24 cellular contexts compared by ENCODE assay signal in genomic region chr6:6559994-6560393, GRCh38. TPM values are rescaled to one million over a fixed set of nuclear protein-coding genes. Genes with fewer than 3 reads are reported as not detected.
DNase-seq lines count a peak whose midpoint lies in the region; ATAC-seq, FAIRE-seq and TF ChIP-seq lines count a peak whose summit lies in the region.
"Had no signal": no experiment of that assay in that cellular context is flagged by ENCODE, and none has a peak within 500 bp of the region (broad histone marks: within the 10 kb centered on the region; RNA-seq: fewer than 3 reads in every experiment).

No MANE protein-coding gene starts in this region.

- H3K27ac ChIP-seq in GM12878 (ENCODE audit: control insufficient read depth, insufficient read depth): no peak overlapping the region
- H3K27ac ChIP-seq: C4-2B, KMS-11, PC-9, SJSA1, spleen, suprapubic skin had no signal

- H3K4me1 Mint-ChIP-seq in activated T-cell treated with anti-CD3 and anti-CD28 coated beads, Interleukin-2, amount 50 U/mL, for 72 hours (ENCODE audit: low read depth): peaks cover 80% of the 10 kb centered on the region
- H3K4me1 Mint-ChIP-seq in stimulated activated memory B cell treated with anti-CD40 and anti-IgM and Interleukin-4, amounts not matched to agents 10 μg/mL and 1 μg/mL and 100 μg/mL, for 72 hours: peaks cover 16% of the 10 kb centered on the region

- in situ Hi-C loops in GM12878 (cut with MboI): no loop called here

- FAIRE-seq in GM12878 (lab: Jason Lieb, UNC): peak; percentile 56

- H3K9me3 ChIP-seq in GM12878 (replicated peaks; ENCODE audit: control insufficient read depth, insufficient read depth, low read length): peaks cover 3% of the 10 kb centered on the region
- H3K9me3 ChIP-seq: SJSA1, spleen, suprapubic skin had no signal

- no peak for TF ChIP-seq CTCF in GM12878 (IDR thresholded peaks at IDR 0.05 in 2 of 3, conservative IDR thresholded peaks at IDR 0.05 in 1 of 3; ENCODE audit: control insufficient read depth in 2 of 3, extremely low read depth in 1 of 3, insufficient read depth in 1 of 3, low read depth in 3 of 3, low read length in 3 of 3)

- H3K36me3 ChIP-seq in GM12878 (ENCODE audit: control insufficient read depth in 2 of 2, insufficient read depth in 2 of 2, low read length in 1 of 2): peaks cover 0 to 3% of the 10 kb centered on the region in 2 experiments; a peak in 3 of 4 replicates
- H3K36me3 ChIP-seq: SJSA1, spleen, suprapubic skin had no signal

- BruUV-seq in GM12878 (replicated peaks; lab: Mats Ljungman, UMichigan): no TSS peak

- no peak overlapping the region for H3K27ac Mint-ChIP-seq in activated T-cell treated with anti-CD3 and anti-CD28 coated beads, Interleukin-2, amount 50 U/mL, for 72 hours
- H3K27ac Mint-ChIP-seq in stimulated activated memory B cell treated with anti-CD40 and anti-IgM and Interleukin-4, amounts not matched to agents 10 μg/mL and 1 μg/mL and 100 μg/mL, for 72 hours: peak overlapping the region; percentile 4
- H3K27ac Mint-ChIP-seq: T-helper 2 cell treated with Interferon-gamma antibody and Interleukin-4, amounts not matched to agents 5 μg/mL and 100 μg/mL, for 36 hours; WTC11 had no signal

- TF ChIP-seq POLR2A in GM12878 (IDR thresholded peaks at IDR 0.05; ENCODE audit: low read depth, low read length): no peak

- peaks cover 3% of the 10 kb centered on the region; the same call in 1 of the 2 replicates for H3K4me1 ChIP-seq in GM12878 (ENCODE audit: control insufficient read depth, insufficient read depth, low read length)
- H3K4me1 ChIP-seq: SJSA1 had no signal

- H3K27me3 ChIP-seq in GM12878 (replicated peaks in 1 of 2; ENCODE audit: control insufficient read depth in 2 of 2, insufficient read depth in 2 of 2, low read length in 1 of 2): no peaks in the 10 kb centered on the region
- H3K27me3 ChIP-seq: SJSA1, spleen, suprapubic skin had no signal

- SMC1A ChIA-PET in GM12878 (lab: Charles Lee; ENCODE audit: uncharacterized antibody, unreplicated experiment): interaction anchor here (0.8 to 4.8 kb wide), 7 partner anchors 24 to 141 kb away, joined by 3 to 24 read pairs (median 4); no protein-coding TSS in a partner anchor

- peaks cover 0 to 2% of the 10 kb centered on the region in 2 donors for H3K9me3 Mint-ChIP-seq in activated T-cell treated with anti-CD3 and anti-CD28 coated beads, Interleukin-2, amount 50 U/mL, for 72 hours
- H3K9me3 Mint-ChIP-seq in stimulated activated memory B cell treated with anti-CD40 and anti-IgM and Interleukin-4, amounts not matched to agents 10 μg/mL and 1 μg/mL and 100 μg/mL, for 72 hours: no peaks in the 10 kb centered on the region

- H4K20me1 ChIP-seq in GM12878 (ENCODE audit: control insufficient read depth, insufficient read depth): no peaks in the 10 kb centered on the region

- H2AFZ ChIP-seq in GM12878 (ENCODE audit: control insufficient read depth, low read depth, low read length): no peak overlapping the region
- H2AFZ ChIP-seq: PC-9 had no signal

- intact Hi-C loops in GM12878 (cut with micrococcal nuclease; ENCODE audit: unreplicated experiment): no loop called here

- WGBS in GM12878 (ENCODE audit: insufficient coverage, insufficient replicate concordance, low lambda C conversion rate, missing lambda C conversion rate): 28% methylated on average over 4 of the region's 4 CpGs

- RAD21 ChIA-PET in GM12878 (lab: Charles Lee; ENCODE audit: unreplicated experiment): interaction anchor here (5.8 kb wide), 1 partner anchor 25 kb away, joined by 47 read pairs; no protein-coding TSS in a partner anchor

- H3K4me3 Mint-ChIP-seq in activated T-cell treated with anti-CD3 and anti-CD28 coated beads, Interleukin-2, amount 50 U/mL, for 72 hours: peak overlapping the region in 1 of 2 donors; percentile 4
- no peak overlapping the region for H3K4me3 Mint-ChIP-seq in stimulated activated memory B cell treated with anti-CD40 and anti-IgM and Interleukin-4, amounts not matched to agents 10 μg/mL and 1 μg/mL and 100 μg/mL, for 72 hours
- H3K4me3 Mint-ChIP-seq: T-helper 2 cell treated with Interferon-gamma antibody and Interleukin-4, amounts not matched to agents 5 μg/mL and 100 μg/mL, for 36 hours; WTC11 had no signal

- H3K36me3 Mint-ChIP-seq in activated T-cell treated with anti-CD3 and anti-CD28 coated beads, Interleukin-2, amount 50 U/mL, for 72 hours (ENCODE audit: insufficient read depth in 2 of 2): peaks cover 0 to 7% of the 10 kb centered on the region in 2 donors
- H3K36me3 Mint-ChIP-seq in stimulated activated memory B cell treated with anti-CD40 and anti-IgM and Interleukin-4, amounts not matched to agents 10 μg/mL and 1 μg/mL and 100 μg/mL, for 72 hours: peaks cover 14% of the 10 kb centered on the region

- POLR2A ChIA-PET in GM12878 (lab: Charles Lee): interaction anchor here (1.2 kb wide), 1 partner anchor 13 kb away, joined by 4 read pairs; no protein-coding TSS in a partner anchor

- no peaks in the 10 kb centered on the region; the same call in 1 of the 2 replicates for H3K79me2 ChIP-seq in GM12878 (ENCODE audit: control insufficient read depth, insufficient read depth, low read length)

- TF ChIP-seq EP300 in GM12878 (IDR thresholded peaks at IDR 0.05; ENCODE audit: borderline replicate concordance in 1 of 2, control insufficient read depth in 1 of 2, low read depth in 2 of 2, low read length in 2 of 2): no peak

- H3K4me3 ChIP-seq in GM12878: no peak overlapping the region
- H3K4me3 ChIP-seq: PC-9, SJSA1, spleen, suprapubic skin had no signal

- H3K27me3 Mint-ChIP-seq in activated T-cell treated with anti-CD3 and anti-CD28 coated beads, Interleukin-2, amount 50 U/mL, for 72 hours (ENCODE audit: low read depth): no peaks in the 10 kb centered on the region
- no peaks in the 10 kb centered on the region for H3K27me3 Mint-ChIP-seq in stimulated activated memory B cell treated with anti-CD40 and anti-IgM and Interleukin-4, amounts not matched to agents 10 μg/mL and 1 μg/mL and 100 μg/mL, for 72 hours

- no peak for TF ChIP-seq RAD21 in GM12878 (IDR thresholded peaks at IDR 0.05; ENCODE audit: insufficient read depth, low read depth, low read length)

- no peak overlapping the region for H3K9ac ChIP-seq in GM12878 (ENCODE audit: control insufficient read depth, insufficient read depth, low read length)
- H3K9ac ChIP-seq: KMS-11 had no signal

- CTCF ChIA-PET in GM12878 (lab: Yijun Ruan, JAX): interaction anchor here (0.8 to 8.1 kb wide), 6 partner anchors 12 to 455 kb away, joined by 3 to 92 read pairs (median 6); no protein-coding TSS in a partner anchor

- no peak overlapping the region for H3K4me2 ChIP-seq in GM12878 (ENCODE audit: control insufficient read depth, insufficient read depth)
- H3K4me2 ChIP-seq: KMS-11, PC-9 had no signal

- ATAC-seq in activated T-cell treated with anti-CD3 and anti-CD28 coated beads, Interleukin-2, amount 50 U/mL, for 72 hours (replicated peaks in 1 of 2): peak; percentile 81 to 87
- peak; percentile 49 for ATAC-seq in HG02678 (IDR thresholded peaks at IDR 0.05; ENCODE audit: unreplicated experiment)
- peak; percentile 68 for ATAC-seq in GM12878
- ATAC-seq in stimulated activated memory B cell treated with anti-CD40 and anti-IgM and Interleukin-4, amounts not matched to agents 10 μg/mL and 1 μg/mL and 100 μg/mL, for 72 hours: no peak
- no peak for ATAC-seq in GM19455 (IDR thresholded peaks at IDR 0.05; ENCODE audit: unreplicated experiment)
- ATAC-seq: left ventricle myocardium superior, WTC11 had no signal

- no peak for DNase-seq in activated T-cell treated with anti-CD3 and anti-CD28 coated beads, Interleukin-2, amount 50 U/mL, for 72 hours
- no peak for DNase-seq in activated T-cell treated with anti-CD3 and anti-CD28 coated beads, Interleukin-2, amount 50 U/mL, for 48 hours
- DNase-seq in GM12878 (ENCODE audit: low read depth, low spot score) (no peak), SW480 (ENCODE audit: low spot score) (no peak), COR-L47 (lab: John Stamatoyannopoulos, UW) (no peak)
- DNase-seq: activated effector memory CD4-positive, alpha-beta T cell treated with Interleukin-2 at 50 U/mL for 16 hours; effector memory CD4-positive, alpha-beta T cell; left ventricle myocardium superior; NCI-H1417 treated with DMSO at 0.1 percent for 48 hours; NCI-H774; PC-9; retina; spleen; stimulated activated CD8-positive, alpha-beta memory T cell treated with anti-CD3 and anti-CD28 coated beads, Interleukin-4, amount 100 ng/mL, for 48 hours had no signal

TF ChIP-seq in GM12878, 131 proteins besides CTCF, POLR2A, EP300 and RAD21 (continues in another document):
- TF ChIP-seq CEBPB (IDR thresholded peaks at IDR 0.05; ENCODE audit: borderline replicate concordance in 1 of 2, low read depth in 2 of 2, low read length in 2 of 2) (no peak), CREM (IDR thresholded peaks at IDR 0.05; ENCODE audit: low read depth) (peak; percentile 51; the same call in 1 of the 2 replicates), NFIC (IDR thresholded peaks at IDR 0.05; ENCODE audit: low read depth, low read length) (peak; percentile 43; the same call in 1 of the 2 replicates), RUNX3 (IDR thresholded peaks at IDR 0.05; ENCODE audit: low read length) (peak; percentile 66; the same call in 1 of the 2 replicates), CBX5 (IDR thresholded peaks at IDR 0.05; ENCODE audit: low read depth) (no peak), JUNB (IDR thresholded peaks at IDR 0.05) (peak; percentile 69), ATF7 (IDR thresholded peaks at IDR 0.05; ENCODE audit: low read depth) (0 out of 2 replicates have a peak, but pooled peaks have one; percentile 22), STAT3 (IDR thresholded peaks at IDR 0.05; ENCODE audit: low read depth, low read length) (no peak), IRF4 (IDR thresholded peaks at IDR 0.05; ENCODE audit: low read depth, low read length) (no peak)

RNA-seq across cellular contexts. Expression of gene LY86, which starts 28.5 kb away (rescaled TPM):
- 1 to 10 TPM in 1 of 2 donors, under 1 TPM in 1; 0.39 to 1.2 TPM for total RNA-seq in activated T-cell treated with anti-CD3 and anti-CD28 coated beads, Interleukin-2, amount 50 U/mL, for 72 hours
- total RNA-seq in GM12878 (2013; cell fraction: nucleolus; rRNA removed): 79.0 and 83.4 TPM in 2 replicates
- 103 and 132 TPM in 2 replicates for total RNA-seq in GM12878 (2014; rRNA removed)
- 111 and 122 TPM in 2 replicates for total RNA-seq in GM12878 (2014; rRNA removed; fragmentation: Illumina TruSeq; extraction: Trizol)
- 68.2 and 77.3 TPM in 2 replicates for total RNA-seq in GM12878 (2021)
- polyA plus RNA-seq in GM12878 (2011; ENCODE audit: low read depth): 90.7 TPM
- polyA plus RNA-seq in GM12878 (2011; rRNA removed): 118 and 145 TPM in 2 replicates
- polyA plus RNA-seq in GM12878 (2011; cell fraction: cytosol; rRNA removed): 92.0 and 93.2 TPM in 2 replicates
- polyA plus RNA-seq in GM12878 (2011; cell fraction: nucleus; rRNA removed): 28.5 and 54.0 TPM in 2 replicates
- 80.3 and 84.9 TPM in 2 replicates for polyA plus RNA-seq in GM12878 (2012)
- polyA plus RNA-seq in GM12878 (2014; fragmentation: Illumina TruSeq; extraction: Trizol): 136 and 138 TPM in 2 replicates
- 100 to 1,000 TPM; 306 to 457 TPM for polyA plus RNA-seq in GM12878 (2014; fragmentation: Nextera tagmentation; extraction: Ambion mirVana)
- polyA plus RNA-seq in GM12878 (2014; rRNA removed): 83.2 and 119 TPM in 2 replicates
- 100 to 1,000 TPM; 180 to 186 TPM for polyA plus RNA-seq in GM12878 (2016; fragmentation: Nextera tagmentation; extraction: Ambion mirVana)
- 50.8 and 71.5 TPM in 2 replicates for polyA minus RNA-seq in GM12878 (2011; rRNA and poly(A)+ RNA removed)
- 31.0 and 32.2 TPM in 2 replicates for polyA minus RNA-seq in GM12878 (2011; cell fraction: cytosol; rRNA and poly(A)+ RNA removed)
- polyA minus RNA-seq in GM12878 (2011; cell fraction: nucleus; rRNA and poly(A)+ RNA removed): 14.5 and 15.8 TPM in 2 replicates
- total RNA-seq: G401, PC-9, SJSA1, WTC11 had no signal

Comparison
In these comparisons a context has a peak if more than half of its experiments do, and no peak if none do; other contexts are left out.
1. ATAC-seq: peak in activated T-cell treated with anti-CD3 and anti-CD28 coated beads, Interleukin-2, amount 50 U/mL, for 72 hours (2 of 2), HG02678 (single experiment) and GM12878 (single experiment); none in stimulated activated memory B cell treated with anti-CD40 and anti-IgM and Interleukin-4, amounts not matched to agents 10 μg/mL and 1 μg/mL and 100 μg/mL, for 72 hours (single experiment) and GM19455 (single experiment).
2. RNA of gene LY86, which starts 28.5 kb away (total RNA-seq): 68.2 to 132 TPM in GM12878; 0.39 to 1.2 TPM in activated T-cell treated with anti-CD3 and anti-CD28 coated beads, Interleukin-2, amount 50 U/mL, for 72 hours; every median in the first group is over 10 times any median in the second.